ENCODE assay signal across 9 cellular contexts in genomic region chr18:58649966-58650816, GRCh38. TPM values are rescaled to one million over a fixed set of nuclear protein-coding genes. Genes with fewer than 3 reads are reported as not detected.
A peak's percentile ranks its signal among the peaks of the same experiment; 100 is the strongest.
DNase-seq lines count a peak whose midpoint lies in the region; ATAC-seq and TF ChIP-seq lines count a peak whose summit lies in the region.
"Had no signal": no experiment of that assay in that cellular context is flagged by ENCODE, and none has a peak within 500 bp of the region (broad histone marks: within the 10 kb centered on the region; RNA-seq: fewer than 3 reads in every experiment).

No MANE protein-coding gene starts in this region.

- peak overlapping the region; percentile 42 for H3K4me2 ChIP-seq in OCI-LY7 (ENCODE audit: low read length)

- no TSS peak for BruUV-seq in OCI-LY7 (replicated peaks; lab: Mats Ljungman, UMichigan)

- H3K4me3 Mint-ChIP-seq in natural killer cell treated with Interleukin-12 subunit alpha and Interleukin-12 subunit beta and Interleukin-15 and Interleukin-18, amount 100 ng/mL, for 72 hours: peak overlapping the region; percentile 54

- H3K4me1 Mint-ChIP-seq in natural killer cell treated with Interleukin-12 subunit alpha and Interleukin-12 subunit beta and Interleukin-15 and Interleukin-18, amount 100 ng/mL, for 72 hours (ENCODE audit: low read depth in 2 of 2): peaks cover 35 to 38% of the 10 kb centered on the region in 2 donors

- no peaks in the 10 kb centered on the region for H4K20me1 ChIP-seq in OCI-LY7 (ENCODE audit: insufficient read depth, low read length)

- POLR2A ChIA-PET in OCI-LY7 (lab: Charles Lee): no interaction called here

- CTCF ChIA-PET in OCI-LY7 (lab: Charles Lee; ENCODE audit: unreplicated experiment): no interaction called here

- H3K27ac ChIP-seq in OCI-LY7 (ENCODE audit: low read depth, low read length, poor library complexity, severe bottlenecking): no peak overlapping the region
- H3K27ac ChIP-seq: ovary had no signal

- H3K9me3 ChIP-seq in OCI-LY7 (ENCODE audit: low read length): no peaks in the 10 kb centered on the region
- H3K9me3 ChIP-seq: ovary had no signal

- H3K27ac Mint-ChIP-seq in natural killer cell treated with Interleukin-12 subunit alpha and Interleukin-12 subunit beta and Interleukin-15 and Interleukin-18, amount 100 ng/mL, for 72 hours: peak overlapping the region in 1 of 2 donors; percentile 24

- H3K9me3 Mint-ChIP-seq in natural killer cell treated with Interleukin-12 subunit alpha and Interleukin-12 subunit beta and Interleukin-15 and Interleukin-18, amount 100 ng/mL, for 72 hours: peaks cover 4% of the 10 kb centered on the region

- peaks cover 4% of the 10 kb centered on the region for H3K36me3 Mint-ChIP-seq in natural killer cell treated with Interleukin-12 subunit alpha and Interleukin-12 subunit beta and Interleukin-15 and Interleukin-18, amount 100 ng/mL, for 72 hours

- H2AFZ ChIP-seq in OCI-LY7 (ENCODE audit: low read length): no peak overlapping the region

- peak; percentile 79 for ATAC-seq in GM18909 (IDR thresholded peaks at IDR 0.05; ENCODE audit: poor library complexity, unreplicated experiment)
- ATAC-seq in HG02852 (IDR thresholded peaks at IDR 0.05; ENCODE audit: unreplicated experiment): peak; percentile 82
- peak; percentile 86 to 93 for ATAC-seq in natural killer cell treated with Interleukin-12 subunit alpha and Interleukin-12 subunit beta and Interleukin-15 and Interleukin-18, amount 100 ng/mL, for 72 hours

- H3K4me1 ChIP-seq in OCI-LY7 (ENCODE audit: insufficient read depth, low read length, poor library complexity, severe bottlenecking): peaks cover 8% of the 10 kb centered on the region

- no peaks in the 10 kb centered on the region for H3K27me3 Mint-ChIP-seq in natural killer cell treated with Interleukin-12 subunit alpha and Interleukin-12 subunit beta and Interleukin-15 and Interleukin-18, amount 100 ng/mL, for 72 hours

- TF ChIP-seq CTCF in OCI-LY7 (conservative IDR thresholded peaks at IDR 0.05; ENCODE audit: low read length): no peak

- H3K4me3 ChIP-seq in OCI-LY7 (ENCODE audit: low read depth, low read length, poor library complexity, severe bottlenecking): peak overlapping the region; percentile 7
- H3K4me3 ChIP-seq: ovary had no signal

- no peak for DNase-seq in OCI-LY7 (ENCODE audit: low spot score)
- peak; percentile 74 for DNase-seq in natural killer cell treated with Interleukin-12 subunit alpha and Interleukin-12 subunit beta and Interleukin-15 and Interleukin-18, amount 100 ng/mL, for 72 hours (ENCODE audit: low spot score)
- no peak for DNase-seq in NCI-H1930 (lab: John Stamatoyannopoulos, UW)
- DNase-seq in T-helper 9 cell: no peak
- no peak for DNase-seq in DMS53 (lab: John Stamatoyannopoulos, UW)
- DNase-seq: ovary had no signal

- no peaks in the 10 kb centered on the region for H3K79me2 ChIP-seq in OCI-LY7 (ENCODE audit: insufficient read depth, low read depth, low read length)

- H3K9me2 ChIP-seq in OCI-LY7 (ENCODE audit: insufficient read depth, low read length): no peaks in the 10 kb centered on the region

- no peaks in the 10 kb centered on the region for H3K36me3 ChIP-seq in OCI-LY7 (ENCODE audit: insufficient read depth, low read length)
- H3K36me3 ChIP-seq: ovary had no signal

- intact Hi-C loops in OCI-LY7 (cut with micrococcal nuclease; ENCODE audit: unreplicated experiment): no loop called here

RNA-seq across cellular contexts. Expression of gene MALT1, which starts 21.1 kb away (rescaled TPM):
- total RNA-seq in OCI-LY7 (2014; rRNA removed; shearing (Covaris generic)): 14.4 and 15.5 TPM in 2 replicates
- 18.5 and 20.4 TPM in 2 replicates for total RNA-seq in OCI-LY7 (2022)
- 10 to 100 TPM; 26.2 to 47.7 TPM for total RNA-seq in natural killer cell treated with Interleukin-12 subunit alpha and Interleukin-12 subunit beta and Interleukin-15 and Interleukin-18, amount 100 ng/mL, for 72 hours

RNA-seq across cellular contexts. Expression of gene ALPK2, which starts 21.3 kb away (rescaled TPM):
- not detected in 2 replicates for total RNA-seq in OCI-LY7 (2014; rRNA removed; shearing (Covaris generic))
- not detected in 2 replicates for total RNA-seq in OCI-LY7 (2022)
- under 1 TPM; 0.17 to 0.78 TPM for total RNA-seq in natural killer cell treated with Interleukin-12 subunit alpha and Interleukin-12 subunit beta and Interleukin-15 and Interleukin-18, amount 100 ng/mL, for 72 hours
- total RNA-seq: endothelial cell of umbilical vein had no signal
